Comparison of ENCODE assay signal across 8 cellular contexts in the genomic region with DNA sequence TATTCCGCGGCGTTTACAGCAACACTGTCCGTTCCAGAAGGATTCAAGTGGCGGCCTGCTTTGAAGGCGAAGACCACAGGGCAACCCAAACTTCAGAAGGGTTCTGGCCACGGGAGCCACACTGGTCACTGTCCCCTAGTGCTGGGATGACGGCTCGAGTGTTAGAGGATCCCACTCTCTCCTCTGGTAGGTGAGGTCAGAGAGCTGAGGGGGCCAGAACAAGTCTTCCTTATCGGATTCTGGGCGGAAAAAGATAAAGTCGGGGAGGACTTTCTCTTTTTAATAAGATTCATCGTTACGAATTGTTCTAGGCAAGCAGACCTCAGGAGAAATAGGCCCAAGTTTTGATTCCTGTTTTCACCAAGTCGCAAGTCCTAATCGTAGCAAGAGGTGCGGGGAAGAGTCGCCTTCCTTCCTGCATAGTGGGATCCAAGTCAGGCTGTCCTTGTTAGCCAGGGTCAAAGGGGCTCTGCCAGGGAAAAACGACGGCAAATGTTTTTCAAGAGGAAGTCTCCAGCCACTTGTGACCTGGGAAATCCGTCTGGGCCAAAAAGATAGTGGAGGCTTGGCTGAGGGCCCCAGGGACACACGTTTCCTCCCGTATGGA. TPM values are rescaled to one million over a fixed set of nuclear protein-coding genes. Genes with fewer than 3 reads are reported as not detected.
DNase-seq lines count a peak whose midpoint lies in the region; ATAC-seq, FAIRE-seq and TF ChIP-seq lines count a peak whose summit lies in the region.

No MANE protein-coding gene starts in this region.

- no peaks in the 10 kb centered on the region for H3K27me3 Mint-ChIP-seq in stimulated activated memory B cell treated with anti-CD40 and anti-IgM and Interleukin-4, amounts not matched to agents 10 μg/mL and 1 μg/mL and 100 μg/mL, for 72 hours

- H3K36me3 ChIP-seq in K562 (ENCODE audit: control insufficient read depth, insufficient read depth, low read length) (peaks cover 32% of the 10 kb centered on the region), kidney (ENCODE audit: control insufficient read depth in 1 of 2, insufficient read depth in 2 of 2, low read length in 2 of 2) (no peaks in the 10 kb centered on the region)

- BruUV-seq in K562 (replicated peaks; lab: Mats Ljungman, UMichigan): no TSS peak

- peaks cover 24% of the 10 kb centered on the region for H3K36me3 Mint-ChIP-seq in stimulated activated memory B cell treated with anti-CD40 and anti-IgM and Interleukin-4, amounts not matched to agents 10 μg/mL and 1 μg/mL and 100 μg/mL, for 72 hours

- H3K4me1 Mint-ChIP-seq in stimulated activated memory B cell treated with anti-CD40 and anti-IgM and Interleukin-4, amounts not matched to agents 10 μg/mL and 1 μg/mL and 100 μg/mL, for 72 hours: peaks cover 35% of the 10 kb centered on the region

- TF ChIP-seq RAD21 in K562 (CRISPR knock-in tag; conservative IDR thresholded peaks at IDR 0.05 in 1 of 2, IDR thresholded peaks at IDR 0.05 in 1 of 2): no peak

- H3K27ac ChIP-seq in K562 (ENCODE audit: extremely low read depth, low read depth, low read length) (peak overlapping the region; percentile 100), kidney (ENCODE audit: low read depth in 2 of 2, low read length in 2 of 2) (peak overlapping the region; percentile 97 to 100)

- peak; percentile 81 for TF ChIP-seq POLR2A in K562 (conservative IDR thresholded peaks at IDR 0.05)

- peak; percentile 65 for TF ChIP-seq EP300 in K562 (IDR thresholded peaks at IDR 0.05; ENCODE audit: low read length)

- CTCF ChIA-PET in K562 (lab: Yijun Ruan, JAX; ENCODE audit: low intra/inter-chr PET ratio): interaction anchor here (0.7 to 4.3 kb wide), 6 partner anchors 299 to 821 kb away, joined by 3 to 64 read pairs (median 3); no protein-coding TSS in a partner anchor

- peak overlapping the region; percentile 83 for H3K4me3 Mint-ChIP-seq in stimulated activated memory B cell treated with anti-CD40 and anti-IgM and Interleukin-4, amounts not matched to agents 10 μg/mL and 1 μg/mL and 100 μg/mL, for 72 hours

- H3K9me3 ChIP-seq in K562 (replicated peaks; ENCODE audit: control insufficient read depth, insufficient read depth, low read depth, low read length) (0 out of 2 replicates have a peak, but pooled peaks cover 2% of the 10 kb centered on the region), kidney (ENCODE audit: control insufficient read depth in 1 of 2, low read length in 2 of 2) (no peaks in the 10 kb centered on the region)

- WGBS in K562 (ENCODE audit: insufficient coverage, low coverage, missing lambda C conversion rate): under 1% methylated on average over 23 of the region's 23 CpGs

- peaks cover 3 to 13% of the 10 kb centered on the region in 2 experiments; a peak in 3 of 5 replicates for H3K4me1 ChIP-seq in K562 (replicated peaks in 1 of 2; ENCODE audit: control insufficient read depth in 2 of 2, insufficient read depth in 2 of 2, low read length in 2 of 2)
- H3K4me1 ChIP-seq in kidney (ENCODE audit: control insufficient read depth in 1 of 2, insufficient read depth in 1 of 2, low read depth in 1 of 2, low read length in 2 of 2): peaks cover 7 to 15% of the 10 kb centered on the region in 2 donors

- no peak for FAIRE-seq in K562 (lab: Jason Lieb, UNC)
- no peak for FAIRE-seq in kidney (lab: Jason Lieb, UNC)

- POLR2A ChIA-PET in K562 (lab: Yijun Ruan, JAX): interaction anchor here (0.6 to 4.1 kb wide), 58 partner anchors 9 to 591 kb away, joined by 3 to 35 read pairs (median 4); a partner anchor contains a TSS

- H3K9ac ChIP-seq in K562 (ENCODE audit: insufficient read depth in 1 of 2, low read depth in 2 of 2, low read length in 2 of 2): peak overlapping the region; percentile 93 to 99
- peak overlapping the region; percentile 89 to 99 for H3K9ac ChIP-seq in kidney (ENCODE audit: low read length in 2 of 2)

- TF ChIP-seq CTCF in K562 (IDR thresholded peaks at IDR 0.05 in 2 of 3, conservative IDR thresholded peaks at IDR 0.05 in 1 of 3; ENCODE audit: insufficient read depth in 2 of 3, low read depth in 1 of 3, low read length in 3 of 3): no peak
- TF ChIP-seq CTCF in kidney (IDR thresholded peaks at IDR 0.05; ENCODE audit: borderline replicate concordance, extremely low read depth, insufficient read depth): no peak

- intact Hi-C loops in K562 (cut with micrococcal nuclease) (loop anchor here (1.0 to 5.0 kb wide), 7 partner anchors 59 to 480 kb away; no protein-coding TSS in a partner anchor), kidney (cut with DNase I) (loop anchor here (10.0 kb wide), 1 partner anchor 312 kb away; no protein-coding TSS in a partner anchor)

- H3K9me1 ChIP-seq in K562 (ENCODE audit: control insufficient read depth, insufficient read depth, low read length): no peaks in the 10 kb centered on the region

- peak overlapping the region; percentile 91 for H3K27ac Mint-ChIP-seq in stimulated activated memory B cell treated with anti-CD40 and anti-IgM and Interleukin-4, amounts not matched to agents 10 μg/mL and 1 μg/mL and 100 μg/mL, for 72 hours

- peak overlapping the region; percentile 100 for H2AFZ ChIP-seq in K562 (ENCODE audit: low read depth, low read length)

- H4K20me1 ChIP-seq in K562 (replicated peaks; ENCODE audit: control insufficient read depth, insufficient read depth, low read length): peaks cover 14% of the 10 kb centered on the region; the same call in 1 of the 2 replicates

- in situ Hi-C loops in K562 (cut with MboI): loop anchor here (5.0 kb wide), 1 partner anchor 304 kb away; no protein-coding TSS in a partner anchor

- peak overlapping the region; percentile 92 for H3K4me3 ChIP-seq in K562
- peak overlapping the region; percentile 72 to 97 for H3K4me3 ChIP-seq in kidney (ENCODE audit: low read length in 2 of 2)

- H3K27me3 ChIP-seq in K562 (ENCODE audit: control insufficient read depth in 2 of 2, insufficient read depth in 2 of 2, low read length in 2 of 2): no peaks in the 10 kb centered on the region

- H3K4me2 ChIP-seq in K562 (ENCODE audit: insufficient read depth, low read length): peak overlapping the region; percentile 90

- DNase-seq in NCI-H1092 treated with DMSO at 0.1 percent for 48 hours (lab: John Stamatoyannopoulos, UW) (peak; percentile 43), NCI-H1092 (lab: John Stamatoyannopoulos, UW) (no peak), NOMO-1 treated with dmso at 0.1 percent for 144 hours (lab: John Stamatoyannopoulos, UW; ENCODE audit: unreplicated experiment) (peak; percentile 49), K562 (ENCODE audit: extremely low read depth in 1 of 4, low spot score in 3 of 4) (peak; percentile 79 to 89 (median 80)), kidney (peak; percentile 81), NCI-H510A treated with DMSO at 0.1 percent for 48 hours (lab: John Stamatoyannopoulos, UW) (no peak), NCI-H1417 treated with DMSO at 0.1 percent for 48 hours (lab: John Stamatoyannopoulos, UW) (no peak)

- no peaks in the 10 kb centered on the region for H3K9me3 Mint-ChIP-seq in stimulated activated memory B cell treated with anti-CD40 and anti-IgM and Interleukin-4, amounts not matched to agents 10 μg/mL and 1 μg/mL and 100 μg/mL, for 72 hours

- ATAC-seq in K562: peak; percentile 65
- peak; percentile 9 for ATAC-seq in stimulated activated memory B cell treated with anti-CD40 and anti-IgM and Interleukin-4, amounts not matched to agents 10 μg/mL and 1 μg/mL and 100 μg/mL, for 72 hours

- H3K79me2 ChIP-seq in K562 (ENCODE audit: control insufficient read depth, insufficient read depth, low read length): peaks cover 61% of the 10 kb centered on the region

RNA-seq across cellular contexts. Expression of a gene that starts 0.9 kb away (rescaled TPM):
- 123 and 212 TPM in 2 replicates for total RNA-seq in K562 (2011; cell fraction: chromatin; rRNA removed; ENCODE audit: low replicate concordance)
- 138 and 168 TPM in 2 replicates for total RNA-seq in K562 (2011; cell fraction: nucleolus; rRNA removed)
- 206 and 258 TPM in 2 replicates for total RNA-seq in K562 (2011; cell fraction: nucleoplasm; rRNA removed)
- total RNA-seq in K562 (2014; rRNA removed) (426 and 468 TPM in 2 replicates), K562 (2014; rRNA removed; fragmentation: Illumina TruSeq; extraction: Trizol) (562 and 622 TPM in 2 replicates), K562 (2015; rRNA removed; fragmentation: Illumina TruSeq; extraction: Trizol) (508 and 559 TPM in 2 replicates), K562 (2021) (308 TPM in 2 replicates), kidney (450 TPM)
- polyA plus RNA-seq in K562 (2011; rRNA removed) (714 and 790 TPM in 2 replicates), K562 (2014; fragmentation: Illumina TruSeq; extraction: Trizol) (471 and 510 TPM in 2 replicates), K562 (2014; fragmentation: Nextera tagmentation; extraction: Ambion mirVana) (1,000 to 10,000 TPM in 1 of 2 experiments, 100 to 1,000 TPM in 1; 837 to 1,031 TPM), K562 (2014; rRNA removed) (365 and 466 TPM in 2 replicates), kidney (ENCODE audit: insufficient read depth, low read depth, low replicate concordance) (442 TPM)
- 163 and 438 TPM in 2 replicates for polyA plus RNA-seq in K562 (2011; cell fraction: cytosol; rRNA removed)
- 127 and 293 TPM in 2 replicates for polyA plus RNA-seq in K562 (2011; cell fraction: nucleus; rRNA removed)
- polyA plus RNA-seq in K562 (2012): 525 and 687 TPM in 2 replicates
- polyA minus RNA-seq in K562 (2011; rRNA and poly(A)+ RNA removed): 571 and 811 TPM in 2 replicates
- polyA minus RNA-seq in K562 (2011; cell fraction: cytosol; rRNA and poly(A)+ RNA removed): 177 and 220 TPM in 2 replicates
- 135 and 263 TPM in 2 replicates for polyA minus RNA-seq in K562 (2011; cell fraction: nucleus; rRNA and poly(A)+ RNA removed)

RNA-seq across cellular contexts. Expression of a gene that starts 15.2 kb away (rescaled TPM):
- total RNA-seq in K562 (2011; cell fraction: chromatin; rRNA removed; ENCODE audit: low replicate concordance): 18.4 and 30.7 TPM in 2 replicates
- total RNA-seq in K562 (2011; cell fraction: nucleolus; rRNA removed): 35.7 and 36.0 TPM in 2 replicates
- 40.3 and 46.9 TPM in 2 replicates for total RNA-seq in K562 (2011; cell fraction: nucleoplasm; rRNA removed)
- 220 and 238 TPM in 2 replicates for total RNA-seq in K562 (2014; rRNA removed)
- total RNA-seq in K562 (2014; rRNA removed; fragmentation: Illumina TruSeq; extraction: Trizol): 478 and 512 TPM in 2 replicates
- 357 and 396 TPM in 2 replicates for total RNA-seq in K562 (2015; rRNA removed; fragmentation: Illumina TruSeq; extraction: Trizol)
- total RNA-seq in K562 (2021): 242 and 256 TPM in 2 replicates
- 531 and 554 TPM in 2 replicates for polyA plus RNA-seq in K562 (2011; rRNA removed)
- 196 and 355 TPM in 2 replicates for polyA plus RNA-seq in K562 (2011; cell fraction: cytosol; rRNA removed)
- polyA plus RNA-seq in K562 (2011; cell fraction: nucleus; rRNA removed): 72.1 and 160 TPM in 2 replicates
- 338 and 426 TPM in 2 replicates for polyA plus RNA-seq in K562 (2012)
- 451 and 463 TPM in 2 replicates for polyA plus RNA-seq in K562 (2014; fragmentation: Illumina TruSeq; extraction: Trizol)
- polyA plus RNA-seq in K562 (2014; fragmentation: Nextera tagmentation; extraction: Ambion mirVana): 100 to 1,000 TPM; 913 to 995 TPM
- 270 and 274 TPM in 2 replicates for polyA plus RNA-seq in K562 (2014; rRNA removed)
- polyA minus RNA-seq in K562 (2011; rRNA and poly(A)+ RNA removed): 343 and 432 TPM in 2 replicates
- 128 and 163 TPM in 2 replicates for polyA minus RNA-seq in K562 (2011; cell fraction: cytosol; rRNA and poly(A)+ RNA removed)
- polyA minus RNA-seq in K562 (2011; cell fraction: nucleus; rRNA and poly(A)+ RNA removed): 25.4 and 59.0 TPM in 2 replicates
- 448 TPM for total RNA-seq in kidney
- 884 TPM for polyA plus RNA-seq in kidney (ENCODE audit: insufficient read depth, low read depth, low replicate concordance)

RNA-seq across cellular contexts. Expression of a gene that starts 27.0 kb away (rescaled TPM):
- total RNA-seq in K562 (2011; cell fraction: chromatin; rRNA removed; ENCODE audit: low replicate concordance): 0.44 and 1.2 TPM in 2 replicates
- 0.17 and 0.26 TPM in 2 replicates for total RNA-seq in K562 (2011; cell fraction: nucleolus; rRNA removed)
- 0.15 and 0.29 TPM in 2 replicates for total RNA-seq in K562 (2011; cell fraction: nucleoplasm; rRNA removed)
- total RNA-seq in K562 (2014; rRNA removed) (0.41 and 0.59 TPM in 2 replicates), K562 (2014; rRNA removed; fragmentation: Illumina TruSeq; extraction: Trizol) (0.22 and 0.29 TPM in 2 replicates), K562 (2015; rRNA removed; fragmentation: Illumina TruSeq; extraction: Trizol) (0.47 and 0.64 TPM in 2 replicates), K562 (2021) (0.29 and 0.35 TPM in 2 replicates), kidney (6.8 TPM)
- polyA plus RNA-seq in K562 (2011; rRNA removed) (0.06 and 0.16 TPM in 2 replicates), K562 (2014; fragmentation: Illumina TruSeq; extraction: Trizol) (0.25 and 0.71 TPM in 2 replicates), K562 (2014; fragmentation: Nextera tagmentation; extraction: Ambion mirVana) (under 1 TPM; 0.01 to 0.03 TPM), K562 (2014; rRNA removed) (0.32 and 0.62 TPM in 2 replicates), kidney (ENCODE audit: insufficient read depth, low read depth, low replicate concordance) (2.1 TPM)
- polyA plus RNA-seq in K562 (2011; cell fraction: cytosol; rRNA removed): 0.06 and 0.15 TPM in 2 replicates
- 0.26 and 0.32 TPM in 2 replicates for polyA plus RNA-seq in K562 (2011; cell fraction: nucleus; rRNA removed)
- polyA plus RNA-seq in K562 (2012): 0.44 and 1.8 TPM in 2 replicates
- polyA minus RNA-seq in K562 (2011; rRNA and poly(A)+ RNA removed): 0.25 and 0.30 TPM in 2 replicates
- 0.18 and 0.19 TPM in 2 replicates for polyA minus RNA-seq in K562 (2011; cell fraction: cytosol; rRNA and poly(A)+ RNA removed)
- 0.13 and 0.33 TPM in 2 replicates for polyA minus RNA-seq in K562 (2011; cell fraction: nucleus; rRNA and poly(A)+ RNA removed)

Comparison
In these comparisons a context has a peak if more than half of its experiments do, and no peak if none do; other contexts are left out.
1. DNase-seq: peak in NCI-H1092 treated with DMSO at 0.1 percent for 48 hours (single experiment), NOMO-1 treated with dmso at 0.1 percent for 144 hours (single experiment), K562 (4 of 4) and kidney (single experiment); none in NCI-H1092 (single experiment), NCI-H510A treated with DMSO at 0.1 percent for 48 hours (single experiment) and NCI-H1417 treated with DMSO at 0.1 percent for 48 hours (single experiment).